In genomic region chr1:244941121-244941520, GRCh38 we compare ENCODE assay signal across 15 cellular contexts.
DNase-seq lines count a peak whose midpoint lies in the region; ATAC-seq and TF ChIP-seq lines count a peak whose summit lies in the region.
"Had no signal": no experiment of that assay in that cellular context is flagged by ENCODE, and none has a peak within 500 bp of the region (broad histone marks: within the 10 kb centered on the region; RNA-seq: fewer than 3 reads in every experiment).

No MANE protein-coding gene starts in this region.

- H3K27me3 ChIP-seq in Karpas-422 (ENCODE audit: low read length): no peaks in the 10 kb centered on the region
- H3K27me3 ChIP-seq: heart left ventricle, upper lobe of right lung had no signal

- DNase-seq in effector memory CD8-positive, alpha-beta T cell: no peak
- no peak for DNase-seq in NCI-H526 (lab: John Stamatoyannopoulos, UW)
- DNase-seq in natural killer cell: no peak
- no peak for DNase-seq in cardiac septum (ENCODE audit: low spot score)
- no peak for DNase-seq in Karpas-422
- DNase-seq: activated CD4-positive, alpha-beta T cell treated with anti-CD3 and anti-CD28 coated beads, Interleukin-2, amount 50 U/mL, for 4 hours; heart left ventricle; NCI-H510A; SHP77; upper lobe of right lung had no signal

- peaks cover 0 to 5% of the 10 kb centered on the region in 2 donors for H3K27me3 Mint-ChIP-seq in effector memory CD8-positive, alpha-beta T cell
- peaks cover 2 to 11% of the 10 kb centered on the region in 2 donors for H3K27me3 Mint-ChIP-seq in natural killer cell (ENCODE audit: low read depth in 2 of 2)
- H3K27me3 Mint-ChIP-seq: activated naive CD4-positive, alpha-beta T cell treated with anti-CD3 and anti-CD28 coated beads, Interleukin-2, amount 50 U/mL, for 24 hours had no signal

- no peaks in the 10 kb centered on the region for H3K4me1 Mint-ChIP-seq in effector memory CD8-positive, alpha-beta T cell (ENCODE audit: low read depth in 2 of 2)
- no peaks in the 10 kb centered on the region for H3K4me1 Mint-ChIP-seq in natural killer cell
- H3K4me1 Mint-ChIP-seq: activated naive CD4-positive, alpha-beta T cell treated with anti-CD3 and anti-CD28 coated beads, Interleukin-2, amount 50 U/mL, for 24 hours had no signal

- no peaks in the 10 kb centered on the region for H3K9me3 ChIP-seq in Karpas-422 (ENCODE audit: low read length)
- H3K9me3 ChIP-seq: heart left ventricle, prostate gland, upper lobe of right lung had no signal

- H3K27ac ChIP-seq in Karpas-422 (ENCODE audit: low read length): no peak overlapping the region
- H3K27ac ChIP-seq: heart left ventricle, prostate gland, upper lobe of right lung had no signal

- H3K9me3 Mint-ChIP-seq in effector memory CD8-positive, alpha-beta T cell: no peaks in the 10 kb centered on the region
- H3K9me3 Mint-ChIP-seq in natural killer cell: no peaks in the 10 kb centered on the region

- no peaks in the 10 kb centered on the region for H3K36me3 Mint-ChIP-seq in effector memory CD8-positive, alpha-beta T cell (ENCODE audit: insufficient read depth)
- H3K36me3 Mint-ChIP-seq in natural killer cell: no peaks in the 10 kb centered on the region

- H3K4me3 Mint-ChIP-seq in effector memory CD8-positive, alpha-beta T cell: no peak overlapping the region
- H3K4me3 Mint-ChIP-seq in natural killer cell: no peak overlapping the region
- H3K4me3 Mint-ChIP-seq: activated naive CD4-positive, alpha-beta T cell treated with anti-CD3 and anti-CD28 coated beads, Interleukin-2, amount 50 U/mL, for 24 hours had no signal

- no peaks in the 10 kb centered on the region for H3K36me3 ChIP-seq in Karpas-422 (ENCODE audit: insufficient read depth, low read length)
- H3K36me3 ChIP-seq: heart left ventricle, prostate gland, upper lobe of right lung had no signal

- ATAC-seq in GM18870 (IDR thresholded peaks at IDR 0.05; ENCODE audit: unreplicated experiment) (peak; percentile 58), GM21526 (IDR thresholded peaks at IDR 0.05; ENCODE audit: low FRiP score, unreplicated experiment) (peak; percentile 83), HG03095 (IDR thresholded peaks at IDR 0.05; ENCODE audit: unreplicated experiment) (peak; percentile 79), natural killer cell (no peak)
- peak; percentile 29 for ATAC-seq in effector memory CD8-positive, alpha-beta T cell (replicated peaks)
- ATAC-seq: heart left ventricle, upper lobe of right lung had no signal

- no peaks in the 10 kb centered on the region for H3K79me2 ChIP-seq in Karpas-422 (ENCODE audit: low read length)

- no peaks in the 10 kb centered on the region for H3K9me2 ChIP-seq in Karpas-422 (replicated peaks; ENCODE audit: insufficient read depth, low read length)

- H3K4me1 ChIP-seq in Karpas-422 (ENCODE audit: low read length): peaks cover 8% of the 10 kb centered on the region
- H3K4me1 ChIP-seq: heart left ventricle, prostate gland, upper lobe of right lung had no signal

- H2AFZ ChIP-seq in Karpas-422 (ENCODE audit: low read length): no peak overlapping the region

- no peak overlapping the region for H3K4me2 ChIP-seq in Karpas-422 (ENCODE audit: low read depth, low read length, poor library complexity, severe bottlenecking)

- intact Hi-C loops in natural killer cell (cut with micrococcal nuclease) (no loop called here), cardiac septum (cut with DNase I) (no loop called here)

- no peak overlapping the region for H3K27ac Mint-ChIP-seq in effector memory CD8-positive, alpha-beta T cell
- no peak overlapping the region for H3K27ac Mint-ChIP-seq in natural killer cell
- H3K27ac Mint-ChIP-seq: activated naive CD4-positive, alpha-beta T cell treated with anti-CD3 and anti-CD28 coated beads, Interleukin-2, amount 50 U/mL, for 24 hours had no signal

- no peaks in the 10 kb centered on the region for H4K20me1 ChIP-seq in Karpas-422 (ENCODE audit: insufficient read depth, low read depth, low read length)

- H3K4me3 ChIP-seq in Karpas-422 (ENCODE audit: low read length): no peak overlapping the region
- H3K4me3 ChIP-seq: heart left ventricle, prostate gland, upper lobe of right lung had no signal

- no peak overlapping the region for H3K9ac ChIP-seq in Karpas-422 (ENCODE audit: low read length)

- no peak for TF ChIP-seq CTCF in natural killer cell (IDR thresholded peaks at IDR 0.05)

Comparison
In these comparisons a context has a peak if more than half of its experiments do, and no peak if none do; other contexts are left out.
1. ATAC-seq: peak in GM18870 (single experiment), GM21526 (single experiment), HG03095 (single experiment) and effector memory CD8-positive, alpha-beta T cell (single experiment); none in natural killer cell (0 of 3).